8 cellular contexts compared by ENCODE assay signal in genomic region chr14:103871596-103872480, GRCh38. TPM values are rescaled to one million over a fixed set of nuclear protein-coding genes. Genes with fewer than 3 reads are reported as not detected.
A peak's percentile ranks its signal among the peaks of the same experiment; 100 is the strongest.
DNase-seq lines count a peak whose midpoint lies in the region; ATAC-seq and TF ChIP-seq lines count a peak whose summit lies in the region.

No MANE protein-coding gene starts in this region.

- no TSS peak for BruUV-seq in A673 (replicated peaks; lab: Mats Ljungman, UMichigan)

- CTCF ChIA-PET in A673 (lab: Charles Lee): no interaction called here

- H3K27ac Mint-ChIP-seq in activated T-cell treated with anti-CD3 and anti-CD28 coated beads, Interleukin-2, amount 50 U/mL, for 72 hours: peak overlapping the region; percentile 88

- POLR2A ChIA-PET in A673 (lab: Charles Lee; ENCODE audit: low non-redundant PET): no interaction called here

- no peak for TF ChIP-seq CTCF in heart left ventricle (IDR thresholded peaks at IDR 0.05)
- TF ChIP-seq CTCF in spleen (IDR thresholded peaks at IDR 0.05 in 8 of 11, conservative IDR thresholded peaks at IDR 0.05 in 3 of 11): no peak
- TF ChIP-seq CTCF in A673 (conservative IDR thresholded peaks at IDR 0.05; ENCODE audit: low read depth, low read length): no peak

- H3K4me3 Mint-ChIP-seq in activated T-cell treated with anti-CD3 and anti-CD28 coated beads, Interleukin-2, amount 50 U/mL, for 72 hours: peak overlapping the region; percentile 93 to 95

- intact Hi-C loops in heart left ventricle (cut with DNase I): no loop called here
- intact Hi-C loops in spleen (cut with DNase I; ENCODE audit: low total_unique reads): no loop called here
- intact Hi-C loops in A673 (cut with micrococcal nuclease; ENCODE audit: unreplicated experiment): no loop called here

- H3K4me1 ChIP-seq in heart left ventricle (peaks cover 0 to 44% (median 19%) of the 10 kb centered on the region in 12 donors), spleen (peaks cover 13 to 39% (median 21%) of the 10 kb centered on the region in 6 donors), A673 (ENCODE audit: insufficient read depth, low read length, poor library complexity, severe bottlenecking) (peaks cover 13% of the 10 kb centered on the region)

- H3K27me3 Mint-ChIP-seq in activated T-cell treated with anti-CD3 and anti-CD28 coated beads, Interleukin-2, amount 50 U/mL, for 72 hours (ENCODE audit: low read depth): no peaks in the 10 kb centered on the region

- WGBS in heart left ventricle, 4 donors: 16 to 50% (median 20%) methylated on average over 6 to 53 of the region's 53 CpGs
- 17 to 25% (median 23%) methylated on average over 15 to 53 of the region's 53 CpGs for WGBS in spleen, 5 donors

- ATAC-seq in GM19463 (IDR thresholded peaks at IDR 0.05; ENCODE audit: unreplicated experiment) (peak; percentile 81), heart left ventricle (peak; percentile 79 to 90 (median 89))
- ATAC-seq in activated T-cell treated with anti-CD3 and anti-CD28 coated beads, Interleukin-2, amount 50 U/mL, for 72 hours (replicated peaks in 1 of 2): peak; percentile 95 to 97

- H3K4me3 ChIP-seq in heart left ventricle (peak overlapping the region; percentile 9 to 58 (median 42)), spleen (peak overlapping the region; percentile 20 to 73 (median 42)), A673 (ENCODE audit: low read depth, low read length, poor library complexity, severe bottlenecking) (no peak overlapping the region)

- H3K27ac ChIP-seq in heart left ventricle (peak overlapping the region; percentile 47 to 83 (median 71)), spleen (peak overlapping the region; percentile 41 to 83 (median 67)), A673 (ENCODE audit: low read depth, low read length, poor library complexity, severe bottlenecking) (no peak overlapping the region)

- peaks cover 0 to 5% of the 10 kb centered on the region in 2 donors for H3K36me3 Mint-ChIP-seq in activated T-cell treated with anti-CD3 and anti-CD28 coated beads, Interleukin-2, amount 50 U/mL, for 72 hours (ENCODE audit: insufficient read depth in 2 of 2)

- H3K27me3 ChIP-seq in heart left ventricle (no peaks in the 10 kb centered on the region), spleen (replicated peaks in 1 of 7) (no peaks in the 10 kb centered on the region), A673 (replicated peaks; ENCODE audit: insufficient read depth, low read depth, low read length, poor library complexity) (no peaks in the 10 kb centered on the region)

- H3K9me3 Mint-ChIP-seq in activated T-cell treated with anti-CD3 and anti-CD28 coated beads, Interleukin-2, amount 50 U/mL, for 72 hours: peaks cover 3 to 4% of the 10 kb centered on the region in 2 donors

- peak; percentile 50 for DNase-seq in MV-4-11 (lab: John Stamatoyannopoulos, UW)
- peak; percentile 85 to 90 for DNase-seq in activated T-cell treated with anti-CD3 and anti-CD28 coated beads, Interleukin-2, amount 50 U/mL, for 72 hours
- peak; percentile 80 to 87 (median 84) for DNase-seq in heart left ventricle
- DNase-seq in spleen: peak; percentile 91
- DNase-seq in inferior parietal cortex (ENCODE audit: extremely low spot score): no peak
- DNase-seq in NCI-H187 (lab: John Stamatoyannopoulos, UW): no peak
- no peak for DNase-seq in A673 (ENCODE audit: low spot score)

- peaks cover 16% of the 10 kb centered on the region for H3K4me1 Mint-ChIP-seq in activated T-cell treated with anti-CD3 and anti-CD28 coated beads, Interleukin-2, amount 50 U/mL, for 72 hours (ENCODE audit: low read depth)

- no peaks in the 10 kb centered on the region for H3K9me3 ChIP-seq in heart left ventricle
- no peaks in the 10 kb centered on the region for H3K9me3 ChIP-seq in spleen
- H3K9me3 ChIP-seq in A673 (ENCODE audit: low read depth, low read length, poor library complexity, severe bottlenecking): no peaks in the 10 kb centered on the region

- peak in 1 of 2 donors; percentile 28 for TF ChIP-seq POLR2A in heart left ventricle (IDR thresholded peaks at IDR 0.05)
- TF ChIP-seq POLR2A in spleen (IDR thresholded peaks at IDR 0.05): no peak

- no peaks in the 10 kb centered on the region for H3K36me3 ChIP-seq in heart left ventricle
- no peaks in the 10 kb centered on the region for H3K36me3 ChIP-seq in spleen
- no peaks in the 10 kb centered on the region for H3K36me3 ChIP-seq in A673 (ENCODE audit: insufficient read depth, low read length, poor library complexity, severe bottlenecking)

RNA-seq across cellular contexts. Expression of gene PPP1R13B, which starts 24.5 kb away (rescaled TPM):
- total RNA-seq in activated T-cell treated with anti-CD3 and anti-CD28 coated beads, Interleukin-2, amount 50 U/mL, for 72 hours: 10 to 100 TPM; 13.8 to 15.4 TPM
- total RNA-seq in heart left ventricle: 10 to 100 TPM; 59.0 to 96.2 (median 78.1) TPM
- 10 to 100 TPM; 27.5 to 47.6 TPM for polyA plus RNA-seq in heart left ventricle
- 10 to 100 TPM; 23.4 to 95.3 (median 52.9) TPM for total RNA-seq in spleen
- 10 to 100 TPM in 2 of 3 donors, 1 to 10 TPM in 1; 5.7 to 27.0 (median 12.7) TPM for polyA plus RNA-seq in spleen
- 4.4 and 4.8 TPM in 2 replicates for total RNA-seq in A673 (2021)

RNA-seq across cellular contexts. Expression of gene TDRD9, which starts 56.4 kb away (rescaled TPM):
- 1 to 10 TPM; 1.6 to 4.6 TPM for total RNA-seq in activated T-cell treated with anti-CD3 and anti-CD28 coated beads, Interleukin-2, amount 50 U/mL, for 72 hours
- total RNA-seq in heart left ventricle: 1 to 10 TPM; 1.1 to 9.6 (median 2.1) TPM
- 1 to 10 TPM; 1.7 to 9.6 TPM for polyA plus RNA-seq in heart left ventricle
- 10 to 100 TPM in 2 of 7 donors, 1 to 10 TPM in 5; 1.4 to 18.7 (median 8.8) TPM for total RNA-seq in spleen
- polyA plus RNA-seq in spleen: 1 to 10 TPM in 2 of 3 donors, under 1 TPM in 1; 0.70 to 3.8 (median 3.1) TPM
- total RNA-seq in A673 (2021): not detected in 2 replicates

Comparison
In these comparisons a context has a peak if more than half of its experiments do, and no peak if none do; other contexts are left out.
1. DNase-seq: peak in MV-4-11 (single experiment), activated T-cell treated with anti-CD3 and anti-CD28 coated beads, Interleukin-2, amount 50 U/mL, for 72 hours (2 of 2), heart left ventricle (5 of 5) and spleen (single experiment); none in inferior parietal cortex (single experiment), NCI-H187 (0 of 2) and A673 (single experiment).
2. Peak in every context shown above with its lines, with median percentiles within 50 percentile points of each other: ATAC-seq.